ENCODE assay signal across 26 cellular contexts in the genomic region with DNA sequence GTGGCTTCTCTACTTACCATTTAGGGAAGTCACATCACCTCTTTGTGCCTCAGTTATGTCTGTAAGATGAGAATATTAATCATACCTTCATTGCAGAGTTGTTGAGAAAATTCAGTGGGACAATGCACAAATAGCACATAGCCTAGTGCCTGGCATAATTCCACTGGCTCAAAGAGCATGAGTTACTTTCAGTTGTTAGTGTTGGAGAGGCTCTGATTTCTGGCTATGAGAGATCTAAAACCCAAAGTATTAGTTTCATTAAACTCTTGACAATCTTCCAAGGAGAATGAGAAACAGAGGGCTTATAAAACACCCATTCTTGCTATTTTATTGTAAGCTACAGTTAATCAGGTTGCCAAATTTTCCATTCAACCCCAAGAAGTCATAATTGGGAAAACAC.
A peak's percentile ranks its signal among the peaks of the same experiment; 100 is the strongest.
DNase-seq lines count a peak whose midpoint lies in the region; ATAC-seq and TF ChIP-seq lines count a peak whose summit lies in the region.
"Had no signal": no experiment of that assay in that cellular context is flagged by ENCODE, and none has a peak within 500 bp of the region (broad histone marks: within the 10 kb centered on the region; RNA-seq: fewer than 3 reads in every experiment).

No MANE protein-coding gene starts in this region.

- no peak overlapping the region for H3K4me3 ChIP-seq in choroid plexus epithelial cell (ENCODE audit: low read depth, low read length)
- no peak overlapping the region for H3K4me3 ChIP-seq in liver (ENCODE audit: low read depth in 1 of 3, low read length in 3 of 3)
- H3K4me3 ChIP-seq: esophagus muscularis mucosa, heart right ventricle, smooth muscle cell, testis, vagina had no signal

- H3K27me3 ChIP-seq in liver (ENCODE audit: control insufficient read depth in 4 of 4, insufficient read depth in 4 of 4, low read length in 3 of 4), result no peaks in the 10 kb centered on the region
- H3K27me3 ChIP-seq in CD4-positive, alpha-beta T cell (ENCODE audit: control insufficient read depth, insufficient read depth, low read length), result no peaks in the 10 kb centered on the region
- H3K27me3 ChIP-seq: esophagus muscularis mucosa, heart right ventricle, testis, vagina had no signal

- H3K4me3 Mint-ChIP-seq in CD4-positive, alpha-beta T cell, result no peak overlapping the region
- H3K4me3 Mint-ChIP-seq: activated naive CD8-positive, alpha-beta T cell; neural crest cell; stimulated activated memory B cell treated with anti-CD40 and anti-IgM and Interleukin-4, amounts not matched to agents 10 μg/mL and 1 μg/mL and 100 μg/mL, for 72 hours had no signal

- H3K36me3 ChIP-seq in liver (ENCODE audit: control insufficient read depth in 4 of 4, insufficient read depth in 3 of 4, low read depth in 1 of 4, low read length in 3 of 4), result no peaks in the 10 kb centered on the region
- H3K36me3 ChIP-seq: esophagus muscularis mucosa, heart right ventricle, vagina had no signal

- H3K27ac Mint-ChIP-seq in CD4-positive, alpha-beta T cell, result no peak overlapping the region
- H3K27ac Mint-ChIP-seq: activated naive CD8-positive, alpha-beta T cell; activated T-helper 2 cell treated with anti-CD3 and anti-CD28 coated beads, Interferon-gamma antibody, Interleukin-2, Interleukin-4, amounts not matched to agents 10 μg/mL and 5 μg/mL and 100 μg/mL, durations not matched to agents 14 hours and 24 hours and 36 hours had no signal

- peak in 1 of 2 donors; percentile 14 for TF ChIP-seq RAD21 in liver (IDR thresholded peaks at IDR 0.05)

- TF ChIP-seq CTCF in choroid plexus epithelial cell (conservative IDR thresholded peaks at IDR 0.05; ENCODE audit: low read depth, low read length) (no peak), liver (IDR thresholded peaks at IDR 0.05; ENCODE audit: low read depth, low read length, missing input control) (no peak)
- TF ChIP-seq CTCF in CD4-positive, alpha-beta T cell (IDR thresholded peaks at IDR 0.05), result no peak

- intact Hi-C loops in CD4-positive, alpha-beta T cell (cut with DNase I, micrococcal nuclease), result no loop called here

- no peak overlapping the region for H3K27ac ChIP-seq in liver (ENCODE audit: low read depth in 1 of 2, low read length in 2 of 2)
- H3K27ac ChIP-seq in CD4-positive, alpha-beta T cell (ENCODE audit: low read depth, low read length), result no peak overlapping the region
- H3K27ac ChIP-seq: esophagus muscularis mucosa, testis, vagina had no signal

- H3K4me1 Mint-ChIP-seq in CD4-positive, alpha-beta T cell (ENCODE audit: low read depth), result no peaks in the 10 kb centered on the region

- no peaks in the 10 kb centered on the region for H3K36me3 Mint-ChIP-seq in CD4-positive, alpha-beta T cell (ENCODE audit: low read depth)
- H3K36me3 Mint-ChIP-seq: activated naive CD8-positive, alpha-beta T cell; brain; stimulated activated memory B cell treated with anti-CD40 and anti-IgM and Interleukin-4, amounts not matched to agents 10 μg/mL and 1 μg/mL and 100 μg/mL, for 72 hours had no signal

- H3K9ac ChIP-seq in liver (ENCODE audit: low read depth in 1 of 2, low read length in 2 of 2), result no peak overlapping the region

- DNase-seq in LHCN-M2 (ENCODE audit: low read depth) (peak; percentile 39), choroid plexus epithelial cell (ENCODE audit: low read depth) (peak; percentile 34), NCI-H146 treated with DMSO at 0.1 percent for 48 hours (lab: John Stamatoyannopoulos, UW; ENCODE audit: unreplicated experiment) (no peak)
- DNase-seq in CD4-positive, alpha-beta T cell, result no peak
- DNase-seq: activated CD4-positive, alpha-beta T cell treated with anti-CD3 and anti-CD28 coated beads, Interleukin-2, amount 50 U/mL, for 48 hours; activated CD4-positive, CD25-positive, alpha-beta regulatory T cell; activated CD8-positive, alpha-beta memory T cell treated with anti-CD3 and anti-CD28 coated beads, Interleukin-2, amount 50 U/mL, for 48 hours; DMS79; effector CD8-positive, alpha-beta T cell; heart right ventricle; NCI-H1417 treated with DMSO at 0.1 percent for 48 hours; NCI-H774; posterior cingulate gyrus; T1000; testis had no signal

- H3K4me1 ChIP-seq in liver (ENCODE audit: control insufficient read depth in 4 of 4, insufficient read depth in 4 of 4, low read length in 3 of 4), result peaks cover 3 to 41% (median 34%) of the 10 kb centered on the region in 4 donors
- H3K4me1 ChIP-seq: testis, vagina had no signal

- H3K9me3 ChIP-seq in liver (ENCODE audit: control insufficient read depth in 4 of 4, low read length in 3 of 4), result no peaks in the 10 kb centered on the region
- H3K9me3 ChIP-seq in CD4-positive, alpha-beta T cell (ENCODE audit: control insufficient read depth, low read length), result no peaks in the 10 kb centered on the region
- H3K9me3 ChIP-seq: esophagus muscularis mucosa, heart right ventricle, testis, vagina had no signal

- CTCF ChIA-PET in CD4-positive, alpha-beta T cell (lab: Charles Lee), result no interaction called here

- POLR2A ChIA-PET in CD4-positive, alpha-beta T cell (lab: Charles Lee), result no interaction called here

- no peaks in the 10 kb centered on the region for H3K27me3 Mint-ChIP-seq in CD4-positive, alpha-beta T cell
- H3K27me3 Mint-ChIP-seq: activated naive CD8-positive, alpha-beta T cell; brain; stimulated activated memory B cell treated with anti-CD40 and anti-IgM and Interleukin-4, amounts not matched to agents 10 μg/mL and 1 μg/mL and 100 μg/mL, for 72 hours had no signal

- peaks cover 1% of the 10 kb centered on the region for H3K9me3 Mint-ChIP-seq in CD4-positive, alpha-beta T cell
- H3K9me3 Mint-ChIP-seq: stimulated activated memory B cell treated with anti-CD40 and anti-IgM and Interleukin-4, amounts not matched to agents 10 μg/mL and 1 μg/mL and 100 μg/mL, for 72 hours had no signal

- ATAC-seq in CD4-positive, alpha-beta T cell (ENCODE audit: poor library complexity), result no peak
- ATAC-seq in GM18909 (IDR thresholded peaks at IDR 0.05; ENCODE audit: poor library complexity, unreplicated experiment) (no peak), GM19463 (IDR thresholded peaks at IDR 0.05; ENCODE audit: unreplicated experiment) (no peak)
- ATAC-seq: stimulated activated memory B cell treated with anti-CD40 and anti-IgM and Interleukin-4, amounts not matched to agents 10 μg/mL and 1 μg/mL and 100 μg/mL, for 72 hours had no signal

TF ChIP-seq in liver, 16 proteins besides CTCF, POLR2A, EP300 and RAD21 (continues in another document):
- TF ChIP-seq FOXA2 (IDR thresholded peaks at IDR 0.05) (no peak), TAF1 (conservative IDR thresholded peaks at IDR 0.05) (no peak), NR2F2 (IDR thresholded peaks at IDR 0.05) (no peak), YY1 (IDR thresholded peaks at IDR 0.05) (no peak), HNF4G (IDR thresholded peaks at IDR 0.05) (no peak), HNF4A (conservative IDR thresholded peaks at IDR 0.05) (peak; percentile 27 to 35), JUND (IDR thresholded peaks at IDR 0.05) (no peak), EGR1 (IDR thresholded peaks at IDR 0.05; ENCODE audit: low read depth in 2 of 2) (no peak), SP1 (IDR thresholded peaks at IDR 0.05) (peak; percentile 12), RXRA (IDR thresholded peaks at IDR 0.05) (peak in 1 of 2 donors; percentile 22), GABPA (IDR thresholded peaks at IDR 0.05 in 1 of 2, conservative IDR thresholded peaks at IDR 0.05 in 1 of 2) (no peak), FOXA1 (IDR thresholded peaks at IDR 0.05) (no peak)
- TF ChIP-seq, protein P1, sequence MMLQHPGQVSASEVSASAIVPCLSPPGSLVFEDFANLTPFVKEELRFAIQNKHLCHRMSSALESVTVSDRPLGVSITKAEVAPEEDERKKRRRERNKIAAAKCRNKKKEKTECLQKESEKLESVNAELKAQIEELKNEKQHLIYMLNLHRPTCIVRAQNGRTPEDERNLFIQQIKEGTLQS (IDR thresholded peaks at IDR 0.05), result no peak
- TF ChIP-seq, protein P2, sequence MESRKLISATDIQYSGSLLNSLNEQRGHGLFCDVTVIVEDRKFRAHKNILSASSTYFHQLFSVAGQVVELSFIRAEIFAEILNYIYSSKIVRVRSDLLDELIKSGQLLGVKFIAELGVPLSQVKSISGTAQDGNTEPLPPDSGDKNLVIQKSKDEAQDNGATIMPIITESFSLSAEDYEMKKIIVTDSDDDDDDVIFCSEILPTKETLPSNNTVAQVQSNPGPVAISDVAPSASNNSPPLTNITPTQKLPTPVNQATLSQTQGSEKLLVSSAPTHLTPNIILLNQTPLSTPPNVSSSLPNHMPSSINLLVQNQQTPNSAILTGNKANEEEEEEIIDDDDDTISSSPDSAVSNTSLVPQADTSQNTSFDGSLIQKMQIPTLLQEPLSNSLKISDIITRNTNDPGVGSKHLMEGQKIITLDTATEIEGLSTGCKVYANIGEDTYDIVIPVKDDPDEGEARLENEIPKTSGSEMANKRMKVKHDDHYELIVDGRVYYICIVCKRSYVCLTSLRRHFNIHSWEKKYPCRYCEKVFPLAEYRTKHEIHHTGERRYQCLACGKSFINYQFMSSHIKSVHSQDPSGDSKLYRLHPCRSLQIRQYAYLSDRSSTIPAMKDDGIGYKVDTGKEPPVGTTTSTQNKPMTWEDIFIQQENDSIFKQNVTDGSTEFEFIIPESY (IDR thresholded peaks at IDR 0.05), result no peak
- TF ChIP-seq, protein P3, sequence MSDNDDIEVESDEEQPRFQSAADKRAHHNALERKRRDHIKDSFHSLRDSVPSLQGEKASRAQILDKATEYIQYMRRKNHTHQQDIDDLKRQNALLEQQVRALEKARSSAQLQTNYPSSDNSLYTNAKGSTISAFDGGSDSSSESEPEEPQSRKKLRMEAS (IDR thresholded peaks at IDR 0.05), result no peak

Comparison
In these comparisons a context has a peak if more than half of its experiments do, and no peak if none do; other contexts are left out.
1. DNase-seq: peak in LHCN-M2 (single experiment) and choroid plexus epithelial cell (single experiment); none in CD4-positive, alpha-beta T cell (0 of 10) and NCI-H146 treated with DMSO at 0.1 percent for 48 hours (single experiment).